ENCODE assay signal across 1 cellular context in the genomic region with DNA sequence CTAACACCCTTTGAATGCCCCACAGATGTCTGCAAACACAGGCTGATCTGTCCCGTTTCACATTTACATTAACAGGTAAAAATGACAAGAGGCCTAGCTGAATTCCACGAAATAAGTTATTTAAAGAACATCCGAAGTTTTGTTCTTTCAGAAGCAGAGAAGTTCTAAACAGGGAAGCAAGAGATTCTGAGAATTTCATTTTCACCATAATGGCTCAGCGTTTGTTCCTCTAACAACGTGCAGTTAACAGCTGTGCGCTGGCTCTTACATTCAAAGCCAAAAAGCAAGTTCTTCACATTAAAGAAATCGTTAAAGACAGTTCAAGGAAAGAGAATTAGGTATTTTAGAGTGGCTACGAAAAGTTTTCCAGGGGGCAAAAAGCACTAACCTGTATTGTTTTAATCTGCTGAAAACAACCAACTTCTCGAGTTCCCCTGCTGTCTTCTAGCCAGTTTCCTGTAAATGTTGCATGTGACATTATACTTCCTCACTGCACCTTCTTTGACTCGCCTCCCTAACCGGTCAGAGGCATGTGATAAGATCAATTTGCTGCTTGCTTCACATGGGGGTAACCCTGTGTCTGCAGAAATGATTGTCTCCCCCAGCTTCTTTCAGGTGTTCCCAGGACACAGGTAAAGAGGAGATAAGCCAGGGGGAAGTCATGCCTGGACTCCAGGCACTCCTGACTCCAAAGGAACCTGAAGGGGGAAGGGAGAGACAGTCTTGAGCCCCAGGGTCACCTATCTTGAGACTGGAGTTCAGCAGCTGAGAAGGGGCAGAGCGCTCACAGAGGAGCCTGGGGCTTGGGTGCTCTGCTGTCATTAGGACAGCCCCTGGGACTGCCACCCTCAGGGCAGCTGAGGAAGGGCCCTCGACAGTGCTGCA.
A peak's percentile ranks its signal among the peaks of the same experiment; 100 is the strongest.
TF ChIP-seq lines count a peak whose summit lies in the region.

No MANE protein-coding gene starts in this region.

TF ChIP-seq in K562, 482 proteins besides CTCF, POLR2A, EP300 and RAD21 (continued from another document and continues in another):
- TF ChIP-seq, protein P1, sequence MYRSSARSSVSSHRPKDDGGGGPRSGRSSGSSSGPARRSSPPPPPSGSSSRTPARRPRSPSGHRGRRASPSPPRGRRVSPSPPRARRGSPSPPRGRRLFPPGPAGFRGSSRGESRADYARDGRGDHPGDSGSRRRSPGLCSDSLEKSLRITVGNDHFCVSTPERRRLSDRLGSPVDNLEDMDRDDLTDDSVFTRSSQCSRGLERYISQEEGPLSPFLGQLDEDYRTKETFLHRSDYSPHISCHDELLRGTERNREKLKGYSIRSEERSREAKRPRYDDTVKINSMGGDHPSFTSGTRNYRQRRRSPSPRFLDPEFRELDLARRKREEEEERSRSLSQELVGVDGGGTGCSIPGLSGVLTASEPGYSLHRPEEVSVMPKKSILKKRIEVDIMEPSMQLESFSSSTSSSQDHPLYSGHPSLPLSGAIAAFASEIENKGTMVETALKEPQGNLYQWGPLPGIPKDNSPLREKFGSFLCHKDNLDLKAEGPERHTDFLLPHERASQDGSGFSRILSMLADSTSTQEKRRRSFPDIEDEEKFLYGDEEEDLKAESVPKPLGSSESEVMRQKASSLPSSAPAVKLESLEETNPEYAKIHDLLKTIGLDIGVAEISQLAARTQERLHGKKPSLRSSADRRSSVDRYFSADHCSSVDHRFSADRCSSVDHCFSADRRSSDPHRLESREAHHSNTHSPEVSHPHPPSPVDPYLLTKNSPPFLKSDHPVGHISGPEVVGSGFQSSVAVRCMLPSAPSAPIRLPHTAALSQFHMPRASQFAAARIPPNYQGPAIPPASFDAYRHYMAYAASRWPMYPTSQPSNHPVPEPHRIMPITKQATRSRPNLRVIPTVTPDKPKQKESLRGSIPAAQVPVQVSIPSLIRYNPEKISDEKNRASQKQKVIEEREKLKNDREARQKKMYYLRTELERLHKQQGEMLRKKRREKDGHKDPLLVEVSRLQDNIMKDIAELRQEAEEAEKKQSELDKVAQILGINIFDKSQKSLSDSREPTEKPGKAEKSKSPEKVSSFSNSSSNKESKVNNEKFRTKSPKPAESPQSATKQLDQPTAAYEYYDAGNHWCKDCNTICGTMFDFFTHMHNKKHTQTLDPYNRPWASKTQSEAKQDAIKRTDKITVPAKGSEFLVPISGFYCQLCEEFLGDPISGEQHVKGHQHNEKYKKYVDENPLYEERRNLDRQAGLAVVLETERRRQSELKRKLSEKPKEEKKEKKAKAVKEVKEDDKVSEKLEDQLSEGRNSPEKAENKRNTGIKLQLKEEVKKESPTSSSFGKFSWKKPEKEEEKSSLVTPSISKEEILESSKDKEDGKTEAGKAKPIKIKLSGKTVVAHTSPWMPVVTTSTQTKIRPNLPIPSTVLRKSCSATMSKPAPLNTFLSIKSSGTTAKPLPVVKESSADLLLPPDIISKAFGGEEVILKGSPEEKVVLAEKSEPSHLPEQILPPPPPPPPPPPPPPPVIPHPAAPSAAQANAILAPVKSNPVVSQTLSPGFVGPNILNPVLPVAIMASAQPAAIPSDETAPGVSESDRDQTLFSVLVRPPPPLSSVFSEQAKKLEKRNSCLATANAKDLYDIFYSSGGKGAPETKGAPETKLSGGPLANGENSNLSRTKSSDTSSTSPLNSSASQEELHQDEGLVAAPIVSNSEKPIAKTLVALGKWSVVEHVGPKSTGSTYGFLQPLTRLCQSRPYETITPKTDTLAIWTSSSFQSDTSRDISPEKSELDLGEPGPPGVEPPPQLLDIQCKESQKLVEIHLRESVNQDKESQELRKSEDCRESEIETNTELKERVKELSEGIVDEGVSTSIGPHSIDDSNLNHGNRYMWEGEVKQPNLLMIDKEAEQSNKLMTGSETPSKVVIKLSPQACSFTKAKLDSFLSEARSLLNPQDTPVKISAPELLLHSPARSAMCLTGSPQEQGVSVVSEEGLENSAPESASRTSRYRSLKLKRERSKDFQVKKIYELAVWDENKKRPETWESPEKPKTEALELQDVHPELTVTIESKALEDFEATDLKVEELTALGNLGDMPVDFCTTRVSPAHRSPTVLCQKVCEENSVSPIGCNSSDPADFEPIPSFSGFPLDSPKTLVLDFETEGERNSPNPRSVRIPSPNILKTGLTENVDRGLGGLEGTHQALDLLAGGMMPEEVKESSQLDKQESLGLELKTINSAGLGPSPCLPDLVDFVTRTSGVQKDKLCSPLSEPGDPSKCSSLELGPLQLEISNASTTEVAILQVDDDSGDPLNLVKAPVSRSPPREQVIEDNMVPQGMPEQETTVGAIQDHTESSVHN (IDR thresholded peaks at IDR 0.05; ENCODE audit: borderline replicate concordance in 1 of 2, low read depth in 1 of 2) = no peak
- TF ChIP-seq MTA1 (IDR thresholded peaks at IDR 0.05; ENCODE audit: borderline replicate concordance) = peak; percentile 28; the same call in 1 of the 2 replicates
- TF ChIP-seq, protein P2, sequence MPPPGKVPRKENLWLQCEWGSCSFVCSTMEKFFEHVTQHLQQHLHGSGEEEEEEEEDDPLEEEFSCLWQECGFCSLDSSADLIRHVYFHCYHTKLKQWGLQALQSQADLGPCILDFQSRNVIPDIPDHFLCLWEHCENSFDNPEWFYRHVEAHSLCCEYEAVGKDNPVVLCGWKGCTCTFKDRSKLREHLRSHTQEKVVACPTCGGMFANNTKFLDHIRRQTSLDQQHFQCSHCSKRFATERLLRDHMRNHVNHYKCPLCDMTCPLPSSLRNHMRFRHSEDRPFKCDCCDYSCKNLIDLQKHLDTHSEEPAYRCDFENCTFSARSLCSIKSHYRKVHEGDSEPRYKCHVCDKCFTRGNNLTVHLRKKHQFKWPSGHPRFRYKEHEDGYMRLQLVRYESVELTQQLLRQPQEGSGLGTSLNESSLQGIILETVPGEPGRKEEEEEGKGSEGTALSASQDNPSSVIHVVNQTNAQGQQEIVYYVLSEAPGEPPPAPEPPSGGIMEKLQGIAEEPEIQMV (tag; conservative IDR thresholded peaks at IDR 0.05; ENCODE audit: low read depth) = no peak
- TF ChIP-seq PHF8 (IDR thresholded peaks at IDR 0.05; ENCODE audit: borderline replicate concordance, low read length) = peak; percentile 4; the same call in 1 of the 2 replicates
- no peak for TF ChIP-seq ZNF354B (CRISPR knock-in tag; IDR thresholded peaks at IDR 0.05)
- TF ChIP-seq, protein P3, sequence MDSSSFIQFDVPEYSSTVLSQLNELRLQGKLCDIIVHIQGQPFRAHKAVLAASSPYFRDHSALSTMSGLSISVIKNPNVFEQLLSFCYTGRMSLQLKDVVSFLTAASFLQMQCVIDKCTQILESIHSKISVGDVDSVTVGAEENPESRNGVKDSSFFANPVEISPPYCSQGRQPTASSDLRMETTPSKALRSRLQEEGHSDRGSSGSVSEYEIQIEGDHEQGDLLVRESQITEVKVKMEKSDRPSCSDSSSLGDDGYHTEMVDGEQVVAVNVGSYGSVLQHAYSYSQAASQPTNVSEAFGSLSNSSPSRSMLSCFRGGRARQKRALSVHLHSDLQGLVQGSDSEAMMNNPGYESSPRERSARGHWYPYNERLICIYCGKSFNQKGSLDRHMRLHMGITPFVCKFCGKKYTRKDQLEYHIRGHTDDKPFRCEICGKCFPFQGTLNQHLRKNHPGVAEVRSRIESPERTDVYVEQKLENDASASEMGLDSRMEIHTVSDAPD (CRISPR knock-in tag; IDR thresholded peaks at IDR 0.05) = no peak
- TF ChIP-seq DPF2 (IDR thresholded peaks at IDR 0.05) = peak; percentile 59; the same call in 1 of the 2 replicates
- TF ChIP-seq, protein P4, sequence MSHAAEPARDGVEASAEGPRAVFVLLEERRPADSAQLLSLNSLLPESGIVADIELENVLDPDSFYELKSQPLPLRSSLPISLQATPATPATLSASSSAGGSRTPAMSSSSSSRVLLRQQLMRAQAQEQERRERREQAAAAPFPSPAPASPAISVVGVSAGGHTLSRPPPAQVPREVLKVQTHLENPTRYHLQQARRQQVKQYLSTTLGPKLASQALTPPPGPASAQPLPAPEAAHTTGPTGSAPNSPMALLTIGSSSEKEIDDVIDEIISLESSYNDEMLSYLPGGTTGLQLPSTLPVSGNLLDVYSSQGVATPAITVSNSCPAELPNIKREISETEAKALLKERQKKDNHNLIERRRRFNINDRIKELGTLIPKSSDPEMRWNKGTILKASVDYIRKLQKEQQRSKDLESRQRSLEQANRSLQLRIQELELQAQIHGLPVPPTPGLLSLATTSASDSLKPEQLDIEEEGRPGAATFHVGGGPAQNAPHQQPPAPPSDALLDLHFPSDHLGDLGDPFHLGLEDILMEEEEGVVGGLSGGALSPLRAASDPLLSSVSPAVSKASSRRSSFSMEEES (CRISPR knock-in tag; IDR thresholded peaks at IDR 0.05) = peak; percentile 12; the same call in 1 of the 2 replicates
- TF ChIP-seq LEF1 (IDR thresholded peaks at IDR 0.05) = 0 out of 2 replicates have a peak, but pooled peaks have one; percentile 38
- TF ChIP-seq ZEB2 (IDR thresholded peaks at IDR 0.05) = peak; percentile 84
- TF ChIP-seq, protein P5, sequence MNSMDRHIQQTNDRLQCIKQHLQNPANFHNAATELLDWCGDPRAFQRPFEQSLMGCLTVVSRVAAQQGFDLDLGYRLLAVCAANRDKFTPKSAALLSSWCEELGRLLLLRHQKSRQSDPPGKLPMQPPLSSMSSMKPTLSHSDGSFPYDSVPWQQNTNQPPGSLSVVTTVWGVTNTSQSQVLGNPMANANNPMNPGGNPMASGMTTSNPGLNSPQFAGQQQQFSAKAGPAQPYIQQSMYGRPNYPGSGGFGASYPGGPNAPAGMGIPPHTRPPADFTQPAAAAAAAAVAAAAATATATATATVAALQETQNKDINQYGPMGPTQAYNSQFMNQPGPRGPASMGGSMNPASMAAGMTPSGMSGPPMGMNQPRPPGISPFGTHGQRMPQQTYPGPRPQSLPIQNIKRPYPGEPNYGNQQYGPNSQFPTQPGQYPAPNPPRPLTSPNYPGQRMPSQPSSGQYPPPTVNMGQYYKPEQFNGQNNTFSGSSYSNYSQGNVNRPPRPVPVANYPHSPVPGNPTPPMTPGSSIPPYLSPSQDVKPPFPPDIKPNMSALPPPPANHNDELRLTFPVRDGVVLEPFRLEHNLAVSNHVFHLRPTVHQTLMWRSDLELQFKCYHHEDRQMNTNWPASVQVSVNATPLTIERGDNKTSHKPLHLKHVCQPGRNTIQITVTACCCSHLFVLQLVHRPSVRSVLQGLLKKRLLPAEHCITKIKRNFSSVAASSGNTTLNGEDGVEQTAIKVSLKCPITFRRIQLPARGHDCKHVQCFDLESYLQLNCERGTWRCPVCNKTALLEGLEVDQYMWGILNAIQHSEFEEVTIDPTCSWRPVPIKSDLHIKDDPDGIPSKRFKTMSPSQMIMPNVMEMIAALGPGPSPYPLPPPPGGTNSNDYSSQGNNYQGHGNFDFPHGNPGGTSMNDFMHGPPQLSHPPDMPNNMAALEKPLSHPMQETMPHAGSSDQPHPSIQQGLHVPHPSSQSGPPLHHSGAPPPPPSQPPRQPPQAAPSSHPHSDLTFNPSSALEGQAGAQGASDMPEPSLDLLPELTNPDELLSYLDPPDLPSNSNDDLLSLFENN (IDR thresholded peaks at IDR 0.05; ENCODE audit: low read depth in 2 of 2, low read length in 2 of 2) = no peak
- TF ChIP-seq POLR3A (IDR thresholded peaks at IDR 0.05; ENCODE audit: borderline replicate concordance, extremely low read depth, insufficient read depth, insufficient read length) = no peak
- TF ChIP-seq, protein P6, sequence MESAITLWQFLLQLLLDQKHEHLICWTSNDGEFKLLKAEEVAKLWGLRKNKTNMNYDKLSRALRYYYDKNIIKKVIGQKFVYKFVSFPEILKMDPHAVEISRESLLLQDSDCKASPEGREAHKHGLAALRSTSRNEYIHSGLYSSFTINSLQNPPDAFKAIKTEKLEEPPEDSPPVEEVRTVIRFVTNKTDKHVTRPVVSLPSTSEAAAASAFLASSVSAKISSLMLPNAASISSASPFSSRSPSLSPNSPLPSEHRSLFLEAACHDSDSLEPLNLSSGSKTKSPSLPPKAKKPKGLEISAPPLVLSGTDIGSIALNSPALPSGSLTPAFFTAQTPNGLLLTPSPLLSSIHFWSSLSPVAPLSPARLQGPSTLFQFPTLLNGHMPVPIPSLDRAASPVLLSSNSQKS (CRISPR knock-in tag; IDR thresholded peaks at IDR 0.05) = no peak
- no peak; the same call in 1 of the 2 replicates for TF ChIP-seq ARID1B (IDR thresholded peaks at IDR 0.05)
- TF ChIP-seq SNRNP70 (optimal IDR thresholded peaks at IDR 0.05; ENCODE audit: low read depth, low read length) = no peak
- TF ChIP-seq EWSR1 (IDR thresholded peaks at IDR 0.05; ENCODE audit: borderline replicate concordance, low read depth, partially characterized antibody) = no peak
- peak; percentile 83; the same call in 1 of the 2 replicates for TF ChIP-seq SPI1 (IDR thresholded peaks at IDR 0.05; ENCODE audit: borderline replicate concordance, low read depth, low read length)
- TF ChIP-seq, protein P7, sequence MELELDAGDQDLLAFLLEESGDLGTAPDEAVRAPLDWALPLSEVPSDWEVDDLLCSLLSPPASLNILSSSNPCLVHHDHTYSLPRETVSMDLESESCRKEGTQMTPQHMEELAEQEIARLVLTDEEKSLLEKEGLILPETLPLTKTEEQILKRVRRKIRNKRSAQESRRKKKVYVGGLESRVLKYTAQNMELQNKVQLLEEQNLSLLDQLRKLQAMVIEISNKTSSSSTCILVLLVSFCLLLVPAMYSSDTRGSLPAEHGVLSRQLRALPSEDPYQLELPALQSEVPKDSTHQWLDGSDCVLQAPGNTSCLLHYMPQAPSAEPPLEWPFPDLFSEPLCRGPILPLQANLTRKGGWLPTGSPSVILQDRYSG (tag; conservative IDR thresholded peaks at IDR 0.05; ENCODE audit: low read depth) = peak; percentile 22; the same call in 1 of the 2 replicates
- TF ChIP-seq NR2F6 (CRISPR knock-in tag; IDR thresholded peaks at IDR 0.05) = no peak
- peak; percentile 2 for TF ChIP-seq ZNF668 (CRISPR knock-in tag; IDR thresholded peaks at IDR 0.05)
- TF ChIP-seq PHTF2 (CRISPR knock-in tag; IDR thresholded peaks at IDR 0.05) = no peak
- no peak for TF ChIP-seq ZNF561 (CRISPR knock-in tag; conservative IDR thresholded peaks at IDR 0.05)
- peak; percentile 91 for TF ChIP-seq ZNF197 (CRISPR knock-in tag; IDR thresholded peaks at IDR 0.05; ENCODE audit: low read depth)
- no peak for TF ChIP-seq FOXA1 (IDR thresholded peaks at IDR 0.05; ENCODE audit: borderline replicate concordance)
- TF ChIP-seq, protein P8, sequence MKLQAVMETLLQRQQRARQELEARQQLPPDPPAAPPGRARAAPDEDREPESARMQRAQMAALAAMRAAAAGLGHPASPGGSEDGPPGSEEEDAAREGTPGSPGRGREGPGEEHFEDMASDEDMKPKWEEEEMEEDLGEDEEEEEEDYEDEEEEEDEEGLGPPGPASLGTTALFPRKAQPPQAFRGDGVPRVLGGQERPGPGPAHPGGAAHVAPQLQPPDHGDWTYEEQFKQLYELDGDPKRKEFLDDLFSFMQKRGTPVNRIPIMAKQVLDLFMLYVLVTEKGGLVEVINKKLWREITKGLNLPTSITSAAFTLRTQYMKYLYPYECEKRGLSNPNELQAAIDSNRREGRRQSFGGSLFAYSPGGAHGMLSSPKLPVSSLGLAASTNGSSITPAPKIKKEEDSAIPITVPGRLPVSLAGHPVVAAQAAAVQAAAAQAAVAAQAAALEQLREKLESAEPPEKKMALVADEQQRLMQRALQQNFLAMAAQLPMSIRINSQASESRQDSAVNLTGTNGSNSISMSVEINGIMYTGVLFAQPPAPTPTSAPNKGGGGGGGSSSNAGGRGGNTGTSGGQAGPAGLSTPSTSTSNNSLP (IDR thresholded peaks at IDR 0.05; ENCODE audit: borderline replicate concordance, low read depth, low read length) = no peak
- no peak for TF ChIP-seq SMARCB1 (IDR thresholded peaks at IDR 0.05; ENCODE audit: insufficient read length, low read depth)
- TF ChIP-seq EHMT2 (IDR thresholded peaks at IDR 0.05) = no peak
- no peak for TF ChIP-seq HDAC6 (IDR thresholded peaks at IDR 0.05; ENCODE audit: low read depth, low read length)
